Comparison of ENCODE assay signal across 10 cellular contexts in the genomic region with DNA sequence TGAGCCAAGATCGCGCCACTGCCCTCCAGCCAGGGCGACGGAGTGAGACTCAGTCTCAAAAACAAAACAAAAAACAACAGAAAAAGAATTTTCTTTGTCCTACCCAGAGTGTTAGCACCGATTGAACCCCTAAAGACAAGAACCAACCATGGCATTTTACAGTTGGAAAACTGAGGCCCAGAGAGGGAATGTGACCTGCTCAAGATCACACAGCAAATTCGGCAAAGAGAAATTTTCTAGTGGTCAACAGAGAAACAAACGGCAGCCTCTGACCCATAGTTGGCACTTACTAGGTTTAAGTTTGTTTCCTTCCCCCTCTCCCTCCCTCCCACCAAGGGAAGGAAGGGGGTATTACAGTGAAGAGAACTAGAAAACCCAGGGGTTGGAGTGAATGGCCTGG. TPM values are rescaled to one million over a fixed set of nuclear protein-coding genes. Genes with fewer than 3 reads are reported as not detected.
"Had no signal": no experiment of that assay in that cellular context is flagged by ENCODE, and none has a peak within 500 bp of the region (broad histone marks: within the 10 kb centered on the region; RNA-seq: fewer than 3 reads in every experiment).

No MANE protein-coding gene starts in this region.

- DNase-seq: GM23248, GOT3, H9, HCEC 1CT, HFFc6, IMR-90, KBM-7 had no signal

- FAIRE-seq: H54 had no signal

- H3K27ac ChIP-seq: GM23248, HL-60, KMS-11 had no signal

- H2AFZ ChIP-seq: GM23248 had no signal

- H3K4me2 ChIP-seq: KMS-11 had no signal

- H3K4me3 ChIP-seq: GM23248 had no signal

- H3K9ac ChIP-seq: GM23248, KMS-11 had no signal

RNA-seq across cellular contexts. Expression of gene ACTL8, which starts 20.5 kb away (rescaled TPM):
- total RNA-seq: H9 had no signal
- polyA plus RNA-seq: GM23248 had no signal
